ENCODE assay signal across 8 cellular contexts in genomic region chr20:33591901-33592300, GRCh38.
DNase-seq lines count a peak whose midpoint lies in the region; ATAC-seq and TF ChIP-seq lines count a peak whose summit lies in the region.
"Not testable (repeated sequence)": the region's sequence is repeated elsewhere in the genome, so short reads cannot be mapped to it uniquely, and the experiment has no call there.

No MANE protein-coding gene starts in this region.

- H2AFZ ChIP-seq in MM.1S (ENCODE audit: low read length) = not testable (repeated sequence)

- not testable (repeated sequence) for H3K36me3 ChIP-seq in MM.1S (replicated peaks; ENCODE audit: insufficient read depth, low read length)

- POLR2A ChIA-PET in activated CD8-positive, alpha-beta T cell treated with anti-CD3 and anti-CD28 coated beads, Interleukin-2, amount 10 ng/mL, durations not matched to agents 7 days and 5 days (lab: Charles Lee) = not testable (repeated sequence)

- TF ChIP-seq CTCF in MM.1S (IDR thresholded peaks at IDR 0.05; ENCODE audit: low read length) = not testable (repeated sequence)

- not testable (repeated sequence) for H3K27me3 ChIP-seq in MM.1S (replicated peaks; ENCODE audit: insufficient read depth, low read length)

- not testable (repeated sequence) for H3K9me3 Mint-ChIP-seq in activated CD8-positive, alpha-beta T cell treated with anti-CD3 and anti-CD28 coated beads, Interleukin-2, amount 10 ng/mL, durations not matched to agents 7 days and 5 days (ENCODE audit: insufficient read depth); stimulated activated naive CD8-positive, alpha-beta T cell treated with anti-CD3 and anti-CD28 coated beads, Interleukin-15, Interleukin-2, amounts not matched to agents 100 ng/mL and 50 ng/mL, for 24 hours

- not testable (repeated sequence) for H3K9me3 ChIP-seq in MM.1S (replicated peaks; ENCODE audit: insufficient read depth, low read length)

- H3K4me2 ChIP-seq in MM.1S (ENCODE audit: low read depth, low read length) = not testable (repeated sequence)

- H3K27ac Mint-ChIP-seq in activated CD8-positive, alpha-beta T cell treated with anti-CD3 and anti-CD28 coated beads, Interleukin-2, amount 10 ng/mL, durations not matched to agents 7 days and 5 days = peak overlapping the region; percentile 43
- H3K27ac Mint-ChIP-seq in stimulated activated naive CD8-positive, alpha-beta T cell treated with anti-CD3 and anti-CD28 coated beads, Interleukin-15, Interleukin-2, amounts not matched to agents 100 ng/mL and 50 ng/mL, for 24 hours = peak overlapping the region; percentile 26

- CTCF ChIA-PET in activated CD8-positive, alpha-beta T cell treated with anti-CD3 and anti-CD28 coated beads, Interleukin-2, amount 10 ng/mL, durations not matched to agents 7 days and 5 days (lab: Charles Lee) = not testable (repeated sequence)

- not testable (repeated sequence) for H3K36me3 Mint-ChIP-seq in activated CD8-positive, alpha-beta T cell treated with anti-CD3 and anti-CD28 coated beads, Interleukin-2, amount 10 ng/mL, durations not matched to agents 7 days and 5 days (ENCODE audit: low read depth); stimulated activated naive CD8-positive, alpha-beta T cell treated with anti-CD3 and anti-CD28 coated beads, Interleukin-15, Interleukin-2, amounts not matched to agents 100 ng/mL and 50 ng/mL, for 24 hours (ENCODE audit: low read depth)

- H3K4me3 ChIP-seq in MM.1S (ENCODE audit: low read length) = not testable (repeated sequence)

- not testable (repeated sequence) for H3K4me3 Mint-ChIP-seq in activated CD8-positive, alpha-beta T cell treated with anti-CD3 and anti-CD28 coated beads, Interleukin-2, amount 10 ng/mL, durations not matched to agents 7 days and 5 days; stimulated activated naive CD8-positive, alpha-beta T cell treated with anti-CD3 and anti-CD28 coated beads, Interleukin-15, Interleukin-2, amounts not matched to agents 100 ng/mL and 50 ng/mL, for 24 hours

- H3K4me1 ChIP-seq in MM.1S (ENCODE audit: low read length) = not testable (repeated sequence)

- peak; percentile 76 for DNase-seq in MM.1S
- DNase-seq in activated CD4-positive, CD25-positive, alpha-beta regulatory T cell (lab: John Stamatoyannopoulos, UW) = peak in 3 of 4 experiments; percentile 3 to 42 (median 33)
- DNase-seq in activated CD8-positive, alpha-beta T cell treated with anti-CD3 and anti-CD28 coated beads, Interleukin-2, amount 10 ng/mL, durations not matched to agents 7 days and 5 days = not testable (repeated sequence)
- DNase-seq in activated T-helper 1 cell treated with Interleukin-2 at 50 U/mL for 16 hours (ENCODE audit: low read depth) = peak; percentile 1
- peak; percentile 11 for DNase-seq in central memory CD4-positive, alpha-beta T cell
- peak; percentile 84 for DNase-seq in stimulated activated CD4-positive, alpha-beta T cell treated with anti-CD3 and anti-CD28 coated beads, Interleukin-15, amount 100 ng/mL, for 24 hours
- DNase-seq in stimulated activated CD8-positive, alpha-beta memory T cell treated with anti-CD3 and anti-CD28 coated beads, Interleukin-12 subunit alpha, Interleukin-12 subunit beta, amount 100 ng/mL, for 24 hours (ENCODE audit: extremely low read depth) = peak; percentile 31

- H3K9me2 ChIP-seq in MM.1S (replicated peaks; ENCODE audit: insufficient read depth, low read length) = not testable (repeated sequence)

- not testable (repeated sequence) for H3K27ac ChIP-seq in MM.1S (ENCODE audit: low read length)

- not testable (repeated sequence) for H3K9ac ChIP-seq in MM.1S (ENCODE audit: low read length)

- H3K4me1 Mint-ChIP-seq in activated CD8-positive, alpha-beta T cell treated with anti-CD3 and anti-CD28 coated beads, Interleukin-2, amount 10 ng/mL, durations not matched to agents 7 days and 5 days (ENCODE audit: low read depth) = not testable (repeated sequence)
- peaks cover 12% of the 10 kb centered on the region for H3K4me1 Mint-ChIP-seq in stimulated activated naive CD8-positive, alpha-beta T cell treated with anti-CD3 and anti-CD28 coated beads, Interleukin-15, Interleukin-2, amounts not matched to agents 100 ng/mL and 50 ng/mL, for 24 hours (ENCODE audit: low read depth)

- not testable (repeated sequence) for H3K27me3 Mint-ChIP-seq in activated CD8-positive, alpha-beta T cell treated with anti-CD3 and anti-CD28 coated beads, Interleukin-2, amount 10 ng/mL, durations not matched to agents 7 days and 5 days (ENCODE audit: low read depth); stimulated activated naive CD8-positive, alpha-beta T cell treated with anti-CD3 and anti-CD28 coated beads, Interleukin-15, Interleukin-2, amounts not matched to agents 100 ng/mL and 50 ng/mL, for 24 hours

- H3K79me2 ChIP-seq in MM.1S (ENCODE audit: low read length) = not testable (repeated sequence)

- H3F3A ChIP-seq in MM.1S (ENCODE audit: insufficient read depth, low read length) = not testable (repeated sequence)

- not testable (repeated sequence) for H4K20me1 ChIP-seq in MM.1S (ENCODE audit: insufficient read depth, low read length)

- not testable (repeated sequence) for ATAC-seq in activated CD8-positive, alpha-beta T cell treated with anti-CD3 and anti-CD28 coated beads, Interleukin-2, amount 10 ng/mL, durations not matched to agents 7 days and 5 days
